In the genomic region with DNA sequence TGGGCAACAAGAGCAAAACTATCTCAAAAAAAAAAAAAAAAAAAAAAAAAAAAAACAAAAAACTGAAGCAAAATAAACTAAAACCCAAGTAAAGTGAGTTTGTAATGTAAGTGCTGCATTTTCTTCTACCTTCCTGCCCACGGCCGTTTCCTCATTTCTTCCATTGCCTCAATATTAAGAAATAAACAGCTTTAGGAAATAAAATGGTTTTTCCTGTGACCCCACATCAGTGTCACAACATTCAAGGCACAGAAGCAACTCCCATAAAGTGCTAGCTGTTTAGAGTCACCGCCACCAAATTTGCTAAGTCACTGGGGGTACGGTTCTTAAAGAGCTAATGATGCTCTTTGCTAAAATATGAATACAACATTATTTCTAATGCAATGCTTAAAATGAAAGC, we compare ENCODE assay signal across 8 cellular contexts. TPM values are rescaled to one million over a fixed set of nuclear protein-coding genes. Genes with fewer than 3 reads are reported as not detected.
DNase-seq lines count a peak whose midpoint lies in the region; ATAC-seq and TF ChIP-seq lines count a peak whose summit lies in the region.

No MANE protein-coding gene starts in this region.

- H3K36me3 Mint-ChIP-seq in activated CD4-positive, alpha-beta T cell treated with anti-CD3 and anti-CD28 coated beads, Interleukin-2, amount 10 ng/mL, durations not matched to agents 24 days and 14 days (ENCODE audit: low read depth): peaks cover 65% of the 10 kb centered on the region

- H3K4me3 ChIP-seq in right atrium auricular region (peak overlapping the region in 1 of 2 donors; percentile 96), transverse colon (peak overlapping the region in 1 of 4 donors; percentile 7)

- no peaks in the 10 kb centered on the region for H3K9me3 Mint-ChIP-seq in activated CD4-positive, alpha-beta T cell treated with anti-CD3 and anti-CD28 coated beads, Interleukin-2, amount 10 ng/mL, durations not matched to agents 24 days and 14 days

- H3K27ac Mint-ChIP-seq in activated CD4-positive, alpha-beta T cell treated with anti-CD3 and anti-CD28 coated beads, Interleukin-2, amount 10 ng/mL, durations not matched to agents 24 days and 14 days: peak overlapping the region; percentile 98

- intact Hi-C loops in left ventricle myocardium superior (cut with micrococcal nuclease) (no loop called here), transverse colon (cut with DNase I; ENCODE audit: low total_unique reads) (no loop called here)
- intact Hi-C loops in activated CD4-positive, alpha-beta T cell treated with anti-CD3 and anti-CD28 coated beads, Interleukin-2, amount 10 ng/mL, durations not matched to agents 24 days and 14 days (cut with micrococcal nuclease): loop anchor here (1.0 to 5.0 kb wide), 7 partner anchors 10 to 247 kb away; a partner anchor contains a TSS

- DNase-seq in right atrium auricular region (ENCODE audit: low spot score): no peak
- no peak for DNase-seq in left ventricle myocardium superior
- peak; percentile 64 for DNase-seq in activated CD4-positive, alpha-beta T cell treated with anti-CD3 and anti-CD28 coated beads, Interleukin-2, amount 10 ng/mL, durations not matched to agents 24 days and 14 days
- no peak for DNase-seq in foreskin keratinocyte
- DNase-seq in transverse colon: no peak

- ATAC-seq in left ventricle myocardium superior: no peak
- ATAC-seq in foreskin keratinocyte: no peak
- no peak for ATAC-seq in GM21723 (IDR thresholded peaks at IDR 0.05; ENCODE audit: unreplicated experiment)
- ATAC-seq in GM21515 (IDR thresholded peaks at IDR 0.05; ENCODE audit: unreplicated experiment): no peak
- ATAC-seq in HG03378 (IDR thresholded peaks at IDR 0.05; ENCODE audit: unreplicated experiment): no peak

- H3K27me3 ChIP-seq in right atrium auricular region: no peaks in the 10 kb centered on the region
- H3K27me3 ChIP-seq in foreskin keratinocyte: no peaks in the 10 kb centered on the region
- no peaks in the 10 kb centered on the region for H3K27me3 ChIP-seq in transverse colon

- H3K4me1 ChIP-seq in right atrium auricular region: peaks cover 0 to 65% of the 10 kb centered on the region in 2 donors
- peaks cover 34% of the 10 kb centered on the region for H3K4me1 ChIP-seq in foreskin keratinocyte
- peaks cover 22 to 54% (median 47%) of the 10 kb centered on the region in 4 donors for H3K4me1 ChIP-seq in transverse colon

- no peak for TF ChIP-seq POLR2A in transverse colon (IDR thresholded peaks at IDR 0.05)

- H3K4me3 Mint-ChIP-seq in activated CD4-positive, alpha-beta T cell treated with anti-CD3 and anti-CD28 coated beads, Interleukin-2, amount 10 ng/mL, durations not matched to agents 24 days and 14 days: peak overlapping the region; percentile 95

- in situ Hi-C loops in transverse colon (cut with MboI; ENCODE audit: low pct_ligation_motif_present in 1 of 4, low pct_unique_long_range_greater_than_20kb in 1 of 4, low sequenced_read_pairs in 3 of 4): no loop called here

- H3K27me3 Mint-ChIP-seq in activated CD4-positive, alpha-beta T cell treated with anti-CD3 and anti-CD28 coated beads, Interleukin-2, amount 10 ng/mL, durations not matched to agents 24 days and 14 days: no peaks in the 10 kb centered on the region

- H3K9me3 ChIP-seq in right atrium auricular region (no peaks in the 10 kb centered on the region), transverse colon (no peaks in the 10 kb centered on the region)

- no peak for TF ChIP-seq EP300 in transverse colon (IDR thresholded peaks at IDR 0.05; ENCODE audit: low read depth)

- H3K27ac ChIP-seq in right atrium auricular region (peak overlapping the region; percentile 98), foreskin keratinocyte (peak overlapping the region; percentile 62), transverse colon (peak overlapping the region; percentile 92 to 99 (median 97))

- TF ChIP-seq CTCF in right atrium auricular region (IDR thresholded peaks at IDR 0.05) (no peak), foreskin keratinocyte (conservative IDR thresholded peaks at IDR 0.05) (no peak), transverse colon (IDR thresholded peaks at IDR 0.05) (no peak)

- 61 to 64% methylated on average over 3 to 4 of the region's 4 CpGs for WGBS in transverse colon (ENCODE audit: low coverage in 1 of 2), 2 donors

- peaks cover 53% of the 10 kb centered on the region for H3K4me1 Mint-ChIP-seq in activated CD4-positive, alpha-beta T cell treated with anti-CD3 and anti-CD28 coated beads, Interleukin-2, amount 10 ng/mL, durations not matched to agents 24 days and 14 days

- H3K36me3 ChIP-seq in right atrium auricular region (peaks cover 6% of the 10 kb centered on the region), transverse colon (no peaks in the 10 kb centered on the region)

RNA-seq across cellular contexts. Expression of a gene that starts 3.3 kb away (rescaled TPM):
- total RNA-seq in right atrium auricular region: 100 to 1,000 TPM; 538 to 934 TPM
- total RNA-seq in left ventricle myocardium superior: 1,059 TPM
- total RNA-seq in activated CD4-positive, alpha-beta T cell treated with anti-CD3 and anti-CD28 coated beads, Interleukin-2, amount 10 ng/mL, durations not matched to agents 24 days and 14 days: 2,437 and 2,525 TPM in 2 replicates
- total RNA-seq in foreskin keratinocyte: 2,420 and 2,686 TPM in 2 replicates
- polyA plus RNA-seq in foreskin keratinocyte: 2,518 and 2,832 TPM in 2 replicates
- total RNA-seq in transverse colon: 100 to 1,000 TPM; 259 to 431 (median 291) TPM

RNA-seq across cellular contexts. Expression of a gene that starts 30.1 kb away (rescaled TPM):
- under 1 TPM in 1 of 2 donors, not detected in 1; 0.83 TPM for total RNA-seq in right atrium auricular region
- total RNA-seq in left ventricle myocardium superior: not detected
- total RNA-seq in activated CD4-positive, alpha-beta T cell treated with anti-CD3 and anti-CD28 coated beads, Interleukin-2, amount 10 ng/mL, durations not matched to agents 24 days and 14 days: 0.21 TPM in 1 of 2 replicates, not detected in the other
- 2.3 and 3.7 TPM in 2 replicates for total RNA-seq in foreskin keratinocyte
- 1.3 and 2.1 TPM in 2 replicates for polyA plus RNA-seq in foreskin keratinocyte
- total RNA-seq in transverse colon: 1 to 10 TPM in 1 of 4 donors, under 1 TPM in 1, not detected in 2; 0.41 to 1.4 TPM

RNA-seq across cellular contexts. Expression of a gene that starts 44.6 kb away (rescaled TPM):
- total RNA-seq in right atrium auricular region (10 to 100 TPM; 29.9 to 44.1 TPM), left ventricle myocardium superior (49.6 TPM), foreskin keratinocyte (48.1 and 52.2 TPM in 2 replicates), transverse colon (100 to 1,000 TPM in 1 of 4 donors, 10 to 100 TPM in 3; 44.1 to 152 (median 57.9) TPM)
- 69.7 and 78.6 TPM in 2 replicates for total RNA-seq in activated CD4-positive, alpha-beta T cell treated with anti-CD3 and anti-CD28 coated beads, Interleukin-2, amount 10 ng/mL, durations not matched to agents 24 days and 14 days
- polyA plus RNA-seq in foreskin keratinocyte: 40.7 and 42.1 TPM in 2 replicates
